In the genomic region with DNA sequence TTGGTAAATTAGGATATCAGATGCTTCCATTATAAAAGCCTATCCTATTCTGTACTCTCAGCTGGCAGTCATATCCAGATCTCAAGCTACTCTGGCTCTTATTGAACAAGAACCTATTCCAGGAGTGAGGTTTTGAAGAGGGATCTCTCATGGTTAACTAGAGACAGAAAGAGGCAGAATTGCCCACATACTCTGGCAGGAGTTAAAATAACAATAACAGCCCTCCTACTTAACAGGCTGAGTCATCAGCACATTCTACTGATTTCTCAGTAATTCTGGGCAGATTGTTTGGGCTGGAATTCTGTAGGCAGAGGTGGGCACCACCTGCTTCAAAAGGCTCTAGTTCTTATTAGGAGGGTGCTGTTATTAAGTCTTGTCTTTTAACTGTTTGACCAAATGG, we compare ENCODE assay signal across 14 cellular contexts.
A peak's percentile ranks its signal among the peaks of the same experiment; 100 is the strongest.
DNase-seq lines count a peak whose midpoint lies in the region; ATAC-seq, FAIRE-seq and TF ChIP-seq lines count a peak whose summit lies in the region.
"Had no signal": no experiment of that assay in that cellular context is flagged by ENCODE, and none has a peak within 500 bp of the region (broad histone marks: within the 10 kb centered on the region; RNA-seq: fewer than 3 reads in every experiment).

No MANE protein-coding gene starts in this region.

- H3K27ac Mint-ChIP-seq in brain: peak overlapping the region in 4 of 5 experiments; percentile 57 to 93 (median 84)
- H3K27ac Mint-ChIP-seq: activated naive CD4-positive, alpha-beta T cell treated with anti-CD3 and anti-CD28 coated beads for 36 hours; naive thymus-derived CD4-positive, alpha-beta T cell had no signal

- peak overlapping the region in 2 of 5 experiments; percentile 46 to 70 for H3K4me3 Mint-ChIP-seq in brain
- H3K4me3 Mint-ChIP-seq: activated naive CD4-positive, alpha-beta T cell treated with anti-CD3 and anti-CD28 coated beads for 36 hours; naive thymus-derived CD4-positive, alpha-beta T cell had no signal

- no peak for FAIRE-seq in frontal cortex (lab: Jason Lieb, UNC)

- DNase-seq in AG08395 (ENCODE audit: low spot score) (peak; percentile 25), inferior parietal cortex (ENCODE audit: extremely low spot score) (peak; percentile 58), ureter (ENCODE audit: low spot score) (no peak), NAMALWA (ENCODE audit: low spot score) (no peak), frontal cortex (ENCODE audit: low spot score in 2 of 2) (no peak)
- DNase-seq: activated naive CD4-positive, alpha-beta T cell treated with anti-CD3 and anti-CD28 coated beads for 36 hours; AML-193; effector CD4-positive, alpha-beta T cell; naive thymus-derived CD4-positive, alpha-beta T cell; NCI-H774; stimulated activated naive CD8-positive, alpha-beta T cell treated with anti-CD3 and anti-CD28 coated beads, Interleukin-15, Interleukin-2, amounts not matched to agents 100 U/mL and 50 U/mL, for 24 hours had no signal

- H3K27me3 Mint-ChIP-seq in brain: no peaks in the 10 kb centered on the region

- peak overlapping the region; percentile 39 for H3K27ac ChIP-seq in HUES64 (ENCODE audit: low read depth, low read length)

- H3K9me3 Mint-ChIP-seq in brain: no peaks in the 10 kb centered on the region
- H3K9me3 Mint-ChIP-seq: activated naive CD4-positive, alpha-beta T cell treated with anti-CD3 and anti-CD28 coated beads for 36 hours had no signal

- ATAC-seq in HG03565 (IDR thresholded peaks at IDR 0.05; ENCODE audit: unreplicated experiment): no peak
- ATAC-seq: naive thymus-derived CD4-positive, alpha-beta T cell; stimulated activated naive CD8-positive, alpha-beta T cell treated with anti-CD3 and anti-CD28 coated beads, Interleukin-15, Interleukin-2, amounts not matched to agents 100 U/mL and 50 U/mL, for 24 hours had no signal

- no peaks in the 10 kb centered on the region for H3K36me3 ChIP-seq in HUES64 (ENCODE audit: insufficient read depth, low read length)

- peaks cover 58% of the 10 kb centered on the region for H3K36me3 Mint-ChIP-seq in brain
- H3K36me3 Mint-ChIP-seq: naive thymus-derived CD4-positive, alpha-beta T cell had no signal

- peak overlapping the region; percentile 19; the same call in 1 of the 2 replicates for H3K4me3 ChIP-seq in HUES64 (ENCODE audit: low read length)

- no peak overlapping the region for H3K9ac ChIP-seq in HUES64 (ENCODE audit: low read depth, low read length)

- peaks cover 18% of the 10 kb centered on the region; the same call in 1 of the 2 replicates for H3K4me1 ChIP-seq in HUES64 (ENCODE audit: insufficient read depth, low read length)

- H3K9me3 ChIP-seq in HUES64 (ENCODE audit: insufficient read depth, low read depth, low read length): no peaks in the 10 kb centered on the region

- H3K27me3 ChIP-seq in HUES64 (ENCODE audit: insufficient read depth, low read length): no peaks in the 10 kb centered on the region

- TF ChIP-seq CTCF in brain (conservative IDR thresholded peaks at IDR 0.05): no peak

- peaks cover 74% of the 10 kb centered on the region for H3K4me1 Mint-ChIP-seq in brain
- H3K4me1 Mint-ChIP-seq: naive thymus-derived CD4-positive, alpha-beta T cell had no signal

Comparison
In these comparisons a context has a peak if more than half of its experiments do, and no peak if none do; other contexts are left out.
1. DNase-seq: peak in AG08395 (single experiment) and inferior parietal cortex (single experiment); none in ureter (single experiment), NAMALWA (single experiment) and frontal cortex (0 of 2).